Comparison of ENCODE assay signal across 28 cellular contexts in genomic region chr18:48044944-48045343, GRCh38.
"Had no signal": no experiment of that assay in that cellular context is flagged by ENCODE, and none has a peak within 500 bp of the region (broad histone marks: within the 10 kb centered on the region; RNA-seq: fewer than 3 reads in every experiment).

No MANE protein-coding gene starts in this region.

- H3K4me1 ChIP-seq: neural progenitor cell, parathyroid adenoma, psoas muscle, right lobe of liver, testis had no signal

- H3K9me3 Mint-ChIP-seq: natural killer cell had no signal

- DNase-seq: naive thymus-derived CD4-positive, alpha-beta T cell; natural killer cell; occipital lobe; psoas muscle; right cardiac atrium; right lobe of liver; stimulated activated CD4-positive, alpha-beta T cell treated with anti-CD3 and anti-CD28 coated beads, Interleukin-15, amount 100 ng/mL, for 24 hours; stimulated activated CD4-positive, alpha-beta T cell treated with anti-CD3 and anti-CD28 coated beads, Interleukin-2, amount 100 ng/mL, for 24 hours; stimulated activated CD4-positive, alpha-beta T cell treated with anti-CD3 and anti-CD28 coated beads, Interleukin-2, amount 100 ng/mL, for 48 hours; stimulated activated CD4-positive, alpha-beta T cell treated with anti-CD3 and anti-CD28 coated beads, Interleukin-4, amount 100 ng/mL, for 24 hours; stimulated activated naive CD4-positive, alpha-beta T cell; stimulated activated naive CD8-positive, alpha-beta T cell treated with anti-CD3 and anti-CD28 coated beads, Interleukin-15, amount 100 ng/mL, for 72 hours; stimulated activated naive CD8-positive, alpha-beta T cell treated with anti-CD3 and anti-CD28 coated beads, Interleukin-15, Interleukin-2, amounts not matched to agents 100 U/mL and 50 U/mL, for 24 hours; substantia nigra; testis; trophoblast cell had no signal

- H3K4me3 Mint-ChIP-seq: naive thymus-derived CD4-positive, alpha-beta T cell; natural killer cell; nephron; neural progenitor cell; stimulated activated memory B cell treated with anti-CD40 and anti-IgM and Interleukin-4, amounts not matched to agents 10 μg/mL and 1 μg/mL and 100 μg/mL, for 72 hours; stimulated activated naive CD8-positive, alpha-beta T cell treated with anti-CD3 and anti-CD28 coated beads, Interleukin-15, amount 100 ng/mL, for 72 hours had no signal

- H3K27me3 ChIP-seq: neural progenitor cell, ovary, right lobe of liver, suprapubic skin, testis, tibial nerve, upper lobe of left lung, vagina had no signal

- H3K4me3 ChIP-seq: neural progenitor cell, ovary, psoas muscle, right lobe of liver, skin epidermis, smooth muscle cell, suprapubic skin, testis, tibial nerve, upper lobe of left lung, vagina had no signal

- H3K36me3 Mint-ChIP-seq: natural killer cell; neural progenitor cell; stimulated activated memory B cell treated with anti-CD40 and anti-IgM and Interleukin-4, amounts not matched to agents 10 μg/mL and 1 μg/mL and 100 μg/mL, for 72 hours had no signal

- H3K27ac Mint-ChIP-seq: naive thymus-derived CD4-positive, alpha-beta T cell; natural killer cell; nephron; neural progenitor cell; progenitor cell of endocrine pancreas; stimulated activated memory B cell treated with anti-CD40 and anti-IgM and Interleukin-4, amounts not matched to agents 10 μg/mL and 1 μg/mL and 100 μg/mL, for 72 hours had no signal

- H3K9me3 ChIP-seq: ovary, right lobe of liver, suprapubic skin, testis, upper lobe of left lung, vagina had no signal

- H3K27ac ChIP-seq: neural progenitor cell, ovary, parathyroid adenoma, psoas muscle, right lobe of liver, suprapubic skin, testis, tibial nerve, upper lobe of left lung, vagina had no signal

- H3K27me3 Mint-ChIP-seq: stimulated activated naive CD8-positive, alpha-beta T cell treated with anti-CD3 and anti-CD28 coated beads, Interleukin-15, amount 100 ng/mL, for 72 hours had no signal

- H3K36me3 ChIP-seq: neural progenitor cell, ovary, right lobe of liver, upper lobe of left lung had no signal

- H3K4me1 Mint-ChIP-seq: naive thymus-derived CD4-positive, alpha-beta T cell; natural killer cell; stimulated activated memory B cell treated with anti-CD40 and anti-IgM and Interleukin-4, amounts not matched to agents 10 μg/mL and 1 μg/mL and 100 μg/mL, for 72 hours; stimulated activated naive CD8-positive, alpha-beta T cell treated with anti-CD3 and anti-CD28 coated beads, Interleukin-15, amount 100 ng/mL, for 72 hours had no signal
